8 cellular contexts compared by ENCODE assay signal in the genomic region with DNA sequence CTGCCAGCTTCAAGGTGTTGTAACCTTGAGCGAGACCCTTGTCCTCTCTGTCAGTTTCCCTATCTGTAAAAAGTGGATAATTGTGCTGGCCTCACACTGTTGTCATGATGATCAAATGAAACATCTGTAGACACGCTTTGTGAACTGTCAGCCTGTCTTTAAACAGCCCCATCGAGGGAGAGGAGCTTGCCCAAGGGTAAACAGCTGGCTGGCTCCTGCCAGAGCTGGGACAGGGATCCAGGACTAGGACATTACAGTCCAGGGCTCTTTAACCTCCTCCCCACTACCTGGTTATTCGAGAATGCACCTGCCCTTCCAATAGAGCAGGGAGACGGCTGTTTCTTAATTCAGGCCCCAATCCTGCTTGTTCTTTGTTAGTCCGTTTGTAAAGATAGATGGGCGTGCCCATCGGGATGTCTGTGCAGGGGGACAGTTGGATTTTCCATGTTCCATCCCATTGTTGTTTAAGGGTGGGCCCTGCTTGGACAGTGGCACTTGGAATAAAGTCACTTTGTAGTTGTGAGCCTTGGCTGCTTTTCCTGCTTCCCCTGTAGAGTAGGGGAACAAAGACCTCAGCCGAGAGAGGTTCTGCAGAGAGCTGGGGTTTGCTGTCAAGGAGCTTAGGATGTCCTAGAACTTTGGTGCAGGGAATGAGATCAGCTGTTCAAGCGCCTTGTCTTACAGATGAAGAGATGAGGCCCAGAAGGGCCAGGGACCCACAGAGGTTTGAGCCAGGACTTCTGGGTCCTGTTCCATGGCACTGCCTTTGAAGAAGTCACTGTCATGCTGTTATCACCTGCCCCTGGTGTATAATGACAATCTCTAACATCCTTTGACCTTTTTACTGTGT.
DNase-seq lines count a peak whose midpoint lies in the region; ATAC-seq and TF ChIP-seq lines count a peak whose summit lies in the region.

No MANE protein-coding gene starts in this region.

- WGBS in iPS DF 6.9 (ENCODE audit: insufficient coverage, insufficient read length): no CpG with 5 or more reads among the region's 10 CpGs

- no peaks in the 10 kb centered on the region for H3K9me3 Mint-ChIP-seq in HFFc6
- no peaks in the 10 kb centered on the region for H3K9me3 Mint-ChIP-seq in activated CD8-positive, alpha-beta T cell treated with anti-CD3 and anti-CD28 coated beads, Interleukin-2, amount 10 ng/mL, durations not matched to agents 7 days and 5 days (ENCODE audit: insufficient read depth)
- no peaks in the 10 kb centered on the region for H3K9me3 Mint-ChIP-seq in stimulated activated effector memory CD8-positive, alpha-beta T cell treated with anti-CD3 and anti-CD28 coated beads, Interleukin-12 subunit alpha, Interleukin-12 subunit beta, amount 100 ng/mL, for 72 hours

- peaks cover 59% of the 10 kb centered on the region for H3K4me1 Mint-ChIP-seq in HFFc6 (ENCODE audit: low read depth)
- H3K4me1 Mint-ChIP-seq in activated CD8-positive, alpha-beta T cell treated with anti-CD3 and anti-CD28 coated beads, Interleukin-2, amount 10 ng/mL, durations not matched to agents 7 days and 5 days (ENCODE audit: low read depth): peaks cover 74% of the 10 kb centered on the region
- H3K4me1 Mint-ChIP-seq in stimulated activated effector memory CD8-positive, alpha-beta T cell treated with anti-CD3 and anti-CD28 coated beads, Interleukin-12 subunit alpha, Interleukin-12 subunit beta, amount 100 ng/mL, for 72 hours: peaks cover 70% of the 10 kb centered on the region

- peaks cover 7% of the 10 kb centered on the region for H3K4me1 ChIP-seq in iPS DF 6.9 (ENCODE audit: control insufficient read depth, insufficient read depth, low read length)

- peak overlapping the region; percentile 96 for H3K4me3 Mint-ChIP-seq in HFFc6
- peak overlapping the region; percentile 88 for H3K4me3 Mint-ChIP-seq in activated CD8-positive, alpha-beta T cell treated with anti-CD3 and anti-CD28 coated beads, Interleukin-2, amount 10 ng/mL, durations not matched to agents 7 days and 5 days
- H3K4me3 Mint-ChIP-seq in stimulated activated effector memory CD8-positive, alpha-beta T cell treated with anti-CD3 and anti-CD28 coated beads, Interleukin-12 subunit alpha, Interleukin-12 subunit beta, amount 100 ng/mL, for 72 hours: peak overlapping the region; percentile 98

- DNase-seq in HFFc6 (no peak), iPS DF 6.9 (ENCODE audit: low read depth, low spot score) (no peak), GM19240 (ENCODE audit: insufficient read length, low spot score) (no peak), KG1 (lab: John Stamatoyannopoulos, UW) (no peak), NCI-H82 treated with DMSO at 0.1 percent for 48 hours (lab: John Stamatoyannopoulos, UW; ENCODE audit: unreplicated experiment) (no peak)
- DNase-seq in activated CD8-positive, alpha-beta T cell treated with anti-CD3 and anti-CD28 coated beads, Interleukin-2, amount 10 ng/mL, durations not matched to agents 7 days and 5 days: no peak
- no peak for DNase-seq in stimulated activated effector memory CD8-positive, alpha-beta T cell treated with anti-CD3 and anti-CD28 coated beads, Interleukin-12 subunit alpha, Interleukin-12 subunit beta, amount 100 ng/mL, for 72 hours (ENCODE audit: low spot score in 2 of 2)

- no peak for TF ChIP-seq CTCF in HFFc6 (IDR thresholded peaks at IDR 0.05)

- no peaks in the 10 kb centered on the region for H3K27me3 ChIP-seq in iPS DF 6.9 (ENCODE audit: control insufficient read depth, insufficient read depth, low read length)

- CTCF ChIA-PET in activated CD8-positive, alpha-beta T cell treated with anti-CD3 and anti-CD28 coated beads, Interleukin-2, amount 10 ng/mL, durations not matched to agents 7 days and 5 days (lab: Charles Lee): interaction anchor here (1.6 kb wide), 1 partner anchor 142 kb away, joined by 3 read pairs; the partner anchor contains the start of gene RAB5IF

- no peak for ATAC-seq in activated CD8-positive, alpha-beta T cell treated with anti-CD3 and anti-CD28 coated beads, Interleukin-2, amount 10 ng/mL, durations not matched to agents 7 days and 5 days
- ATAC-seq in stimulated activated effector memory CD8-positive, alpha-beta T cell treated with anti-CD3 and anti-CD28 coated beads, Interleukin-12 subunit alpha, Interleukin-12 subunit beta, amount 100 ng/mL, for 72 hours: no peak
- ATAC-seq in HG02759 (IDR thresholded peaks at IDR 0.05; ENCODE audit: unreplicated experiment): no peak

- peak overlapping the region; percentile 41; the same call in 1 of the 2 replicates for H3K4me3 ChIP-seq in iPS DF 6.9 (ENCODE audit: low read length)

- no peaks in the 10 kb centered on the region for H3K9me3 ChIP-seq in iPS DF 6.9 (ENCODE audit: control insufficient read depth, insufficient read depth, low read length)

- no peak overlapping the region for H3K27ac ChIP-seq in iPS DF 6.9 (ENCODE audit: low read length)

- H3K36me3 Mint-ChIP-seq in HFFc6 (ENCODE audit: low read depth): peaks cover 6% of the 10 kb centered on the region
- H3K36me3 Mint-ChIP-seq in activated CD8-positive, alpha-beta T cell treated with anti-CD3 and anti-CD28 coated beads, Interleukin-2, amount 10 ng/mL, durations not matched to agents 7 days and 5 days (ENCODE audit: low read depth): no peaks in the 10 kb centered on the region
- peaks cover 20% of the 10 kb centered on the region for H3K36me3 Mint-ChIP-seq in stimulated activated effector memory CD8-positive, alpha-beta T cell treated with anti-CD3 and anti-CD28 coated beads, Interleukin-12 subunit alpha, Interleukin-12 subunit beta, amount 100 ng/mL, for 72 hours

- H3K27ac Mint-ChIP-seq in HFFc6: peak overlapping the region; percentile 95
- H3K27ac Mint-ChIP-seq in activated CD8-positive, alpha-beta T cell treated with anti-CD3 and anti-CD28 coated beads, Interleukin-2, amount 10 ng/mL, durations not matched to agents 7 days and 5 days: peak overlapping the region; percentile 60
- peak overlapping the region; percentile 98 for H3K27ac Mint-ChIP-seq in stimulated activated effector memory CD8-positive, alpha-beta T cell treated with anti-CD3 and anti-CD28 coated beads, Interleukin-12 subunit alpha, Interleukin-12 subunit beta, amount 100 ng/mL, for 72 hours

- no peaks in the 10 kb centered on the region for H3K36me3 ChIP-seq in iPS DF 6.9 (ENCODE audit: control insufficient read depth, insufficient read depth, low read length)

- no peaks in the 10 kb centered on the region; the same call in none of the 2 replicates for H3K27me3 Mint-ChIP-seq in HFFc6 (ENCODE audit: insufficient read depth)
- no peaks in the 10 kb centered on the region for H3K27me3 Mint-ChIP-seq in activated CD8-positive, alpha-beta T cell treated with anti-CD3 and anti-CD28 coated beads, Interleukin-2, amount 10 ng/mL, durations not matched to agents 7 days and 5 days (ENCODE audit: low read depth)

- POLR2A ChIA-PET in activated CD8-positive, alpha-beta T cell treated with anti-CD3 and anti-CD28 coated beads, Interleukin-2, amount 10 ng/mL, durations not matched to agents 7 days and 5 days (lab: Charles Lee): interaction anchor here (0.7 to 1.3 kb wide), 5 partner anchors 17 to 226 kb away, joined by 3 to 5 read pairs (median 4); partner anchors contain the start of gene RAB5IF
